10 cellular contexts compared by ENCODE assay signal in the genomic region with DNA sequence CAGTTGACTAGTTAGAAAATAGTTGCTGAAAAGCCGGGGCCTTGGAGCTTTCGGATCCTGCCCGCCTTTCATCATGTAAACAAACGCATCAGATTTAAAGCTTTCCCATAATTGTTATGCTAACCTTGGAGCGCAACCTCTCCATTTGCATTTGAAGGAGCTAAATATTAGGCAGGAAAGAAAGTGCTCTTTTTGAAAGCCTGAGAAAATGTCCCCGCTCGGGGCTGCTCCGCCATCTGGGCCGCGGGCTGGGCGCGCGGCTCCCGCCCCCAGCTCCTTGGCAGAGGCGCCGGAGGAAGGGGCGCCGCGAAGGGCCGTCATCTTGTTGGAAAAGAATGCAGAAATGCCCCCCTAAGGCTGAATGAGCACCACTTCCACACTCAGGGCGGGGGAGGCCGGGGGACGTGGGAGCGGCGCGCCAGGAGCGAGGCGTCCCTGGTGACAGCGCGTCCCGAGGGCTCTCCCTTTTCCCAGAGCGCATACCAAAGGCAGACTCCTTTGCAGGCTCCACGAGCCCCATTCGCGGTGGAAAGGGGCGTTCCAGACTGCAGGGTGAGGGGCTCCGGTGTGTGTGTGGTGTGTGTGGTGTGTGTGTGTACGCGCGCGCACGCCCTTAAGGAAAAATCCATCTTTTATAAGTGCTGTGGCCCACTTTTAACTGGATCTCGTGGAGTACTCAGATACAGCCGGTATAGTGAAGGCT.
DNase-seq lines count a peak whose midpoint lies in the region; TF ChIP-seq lines count a peak whose summit lies in the region.
"Had no signal": no experiment of that assay in that cellular context is flagged by ENCODE, and none has a peak within 500 bp of the region (broad histone marks: within the 10 kb centered on the region; RNA-seq: fewer than 3 reads in every experiment).

No MANE protein-coding gene starts in this region.

- H3K4me1 Mint-ChIP-seq in type B pancreatic cell (ENCODE audit: unreplicated experiment): peaks cover 11% of the 10 kb centered on the region
- no peaks in the 10 kb centered on the region for H3K4me1 Mint-ChIP-seq in activated CD4-positive, alpha-beta memory T cell treated with anti-CD3 and anti-CD28 coated beads for 36 hours (ENCODE audit: low read depth)
- H3K4me1 Mint-ChIP-seq: activated B cell treated with CpG ODN at 0.5 μM for 24 hours had no signal

- CTCF ChIA-PET in activated CD4-positive, alpha-beta memory T cell treated with anti-CD3 and anti-CD28 coated beads for 36 hours (lab: Charles Lee): interaction anchor here (0.7 kb wide), 1 partner anchor 449 kb away, joined by 3 read pairs; no protein-coding TSS in a partner anchor

- H3K27me3 Mint-ChIP-seq in type B pancreatic cell: peaks cover 23% of the 10 kb centered on the region
- peaks cover 9% of the 10 kb centered on the region for H3K27me3 Mint-ChIP-seq in activated CD4-positive, alpha-beta memory T cell treated with anti-CD3 and anti-CD28 coated beads for 36 hours

- intact Hi-C loops in esophagus muscularis mucosa (cut with DNase I): no loop called here
- intact Hi-C loops in activated CD4-positive, alpha-beta memory T cell treated with anti-CD3 and anti-CD28 coated beads for 36 hours (cut with micrococcal nuclease): no loop called here

- peak overlapping the region; percentile 54 to 68 (median 62) for H3K4me3 ChIP-seq in esophagus muscularis mucosa
- peak overlapping the region; percentile 37 to 68 for H3K4me3 ChIP-seq in muscle layer of duodenum (ENCODE audit: low read depth in 1 of 2, low read length in 2 of 2)

- H3K4me1 ChIP-seq in esophagus muscularis mucosa: peaks cover 0 to 23% (median 12%) of the 10 kb centered on the region in 4 donors
- no peaks in the 10 kb centered on the region for H3K4me1 ChIP-seq in muscle layer of duodenum (ENCODE audit: control insufficient read depth in 1 of 2, insufficient read depth in 2 of 2, low read length in 2 of 2)

- H3K27ac ChIP-seq in esophagus muscularis mucosa (replicated peaks in 1 of 4): peak overlapping the region; percentile 38 to 60 (median 47)
- no peak overlapping the region for H3K27ac ChIP-seq in muscle layer of duodenum (ENCODE audit: low read length)

- DNase-seq in NCI-H1694 treated with DMSO at 0.1 percent for 48 hours (lab: John Stamatoyannopoulos, UW) (peak; percentile 23), NCI-H1694 (lab: John Stamatoyannopoulos, UW) (no peak), esophagus muscularis mucosa (ENCODE audit: extremely low spot score) (no peak), type B pancreatic cell (ENCODE audit: extremely low spot score, unreplicated experiment) (peak; percentile 71), NCI-H510A treated with DMSO at 0.1 percent for 48 hours (lab: John Stamatoyannopoulos, UW) (no peak), NCI-H1436 (lab: John Stamatoyannopoulos, UW) (no peak)
- no peak for DNase-seq in activated CD4-positive, alpha-beta memory T cell treated with anti-CD3 and anti-CD28 coated beads for 36 hours
- DNase-seq: activated B cell treated with CpG ODN at 0.5 μM for 24 hours, dermis blood vessel endothelial cell had no signal

- no peak for TF ChIP-seq CTCF in esophagus muscularis mucosa (IDR thresholded peaks at IDR 0.05)
- no peak for TF ChIP-seq CTCF in type B pancreatic cell (conservative IDR thresholded peaks at IDR 0.05)

- no peaks in the 10 kb centered on the region for H3K9me3 ChIP-seq in esophagus muscularis mucosa
- H3K9me3 ChIP-seq in muscle layer of duodenum (ENCODE audit: control insufficient read depth in 1 of 2, low read length in 2 of 2): no peaks in the 10 kb centered on the region

- H3K36me3 Mint-ChIP-seq in type B pancreatic cell: no peaks in the 10 kb centered on the region
- H3K36me3 Mint-ChIP-seq in activated CD4-positive, alpha-beta memory T cell treated with anti-CD3 and anti-CD28 coated beads for 36 hours: no peaks in the 10 kb centered on the region

- H3K9me3 Mint-ChIP-seq in type B pancreatic cell: no peaks in the 10 kb centered on the region
- H3K9me3 Mint-ChIP-seq in activated CD4-positive, alpha-beta memory T cell treated with anti-CD3 and anti-CD28 coated beads for 36 hours: no peaks in the 10 kb centered on the region
- H3K9me3 Mint-ChIP-seq: activated B cell treated with CpG ODN at 0.5 μM for 24 hours had no signal

- H3K27me3 ChIP-seq in esophagus muscularis mucosa (no peaks in the 10 kb centered on the region), muscle layer of duodenum (ENCODE audit: low read depth, low read length) (no peaks in the 10 kb centered on the region)

- POLR2A ChIA-PET in activated CD4-positive, alpha-beta memory T cell treated with anti-CD3 and anti-CD28 coated beads for 36 hours (lab: Charles Lee): no interaction called here

- 2% methylated on average over 31 of the region's 44 CpGs for WGBS in esophagus muscularis mucosa

- peak overlapping the region; percentile 82 for H3K27ac Mint-ChIP-seq in type B pancreatic cell
- no peak overlapping the region for H3K27ac Mint-ChIP-seq in activated CD4-positive, alpha-beta memory T cell treated with anti-CD3 and anti-CD28 coated beads for 36 hours
- H3K27ac Mint-ChIP-seq: activated B cell treated with CpG ODN at 0.5 μM for 24 hours had no signal

- TF ChIP-seq EP300 in esophagus muscularis mucosa (IDR thresholded peaks at IDR 0.05): no peak

- peak overlapping the region; percentile 82 for H3K4me3 Mint-ChIP-seq in type B pancreatic cell
- no peak overlapping the region for H3K4me3 Mint-ChIP-seq in activated CD4-positive, alpha-beta memory T cell treated with anti-CD3 and anti-CD28 coated beads for 36 hours
- H3K4me3 Mint-ChIP-seq: activated B cell treated with CpG ODN at 0.5 μM for 24 hours had no signal

- no peak for TF ChIP-seq POLR2A in esophagus muscularis mucosa (IDR thresholded peaks at IDR 0.05; ENCODE audit: low read depth)

- no peaks in the 10 kb centered on the region for H3K36me3 ChIP-seq in esophagus muscularis mucosa
- no peaks in the 10 kb centered on the region for H3K36me3 ChIP-seq in muscle layer of duodenum (ENCODE audit: control insufficient read depth in 1 of 2, insufficient read depth in 2 of 2, low read length in 2 of 2)

Comparison
In these comparisons a context has a peak if more than half of its experiments do, and no peak if none do; other contexts are left out.
1. DNase-seq: peak in NCI-H1694 treated with DMSO at 0.1 percent for 48 hours (single experiment) and type B pancreatic cell (single experiment); none in NCI-H1694 (single experiment), esophagus muscularis mucosa (single experiment), activated CD4-positive, alpha-beta memory T cell treated with anti-CD3 and anti-CD28 coated beads for 36 hours (single experiment), NCI-H510A treated with DMSO at 0.1 percent for 48 hours (single experiment) and NCI-H1436 (single experiment).